Comparison of ENCODE assay signal across 24 cellular contexts in genomic region chr3:48797626-48798025, GRCh38. TPM values are rescaled to one million over a fixed set of nuclear protein-coding genes. Genes with fewer than 3 reads are reported as not detected.
DNase-seq lines count a peak whose midpoint lies in the region; ATAC-seq and TF ChIP-seq lines count a peak whose summit lies in the region.
"Had no signal": no experiment of that assay in that cellular context is flagged by ENCODE, and none has a peak within 500 bp of the region (broad histone marks: within the 10 kb centered on the region; RNA-seq: fewer than 3 reads in every experiment).

No MANE protein-coding gene starts in this region.

- no peak overlapping the region for H3K4me3 ChIP-seq in fibroblast of pulmonary artery (replicated peaks; ENCODE audit: low read depth, low read length)
- H3K4me3 ChIP-seq: A549, SK-N-MC had no signal

- H4K20me1 ChIP-seq in H9 (ENCODE audit: control insufficient read depth, insufficient read depth, insufficient read length), result no peaks in the 10 kb centered on the region

- no peaks in the 10 kb centered on the region for H3K23me2 ChIP-seq in H9 (ENCODE audit: insufficient read length, low read depth, low read length, poor library complexity, severe bottlenecking)

- no peak overlapping the region for H3K56ac ChIP-seq in H9 (ENCODE audit: insufficient read length, low read depth, low read length)

- no peaks in the 10 kb centered on the region for H3K79me1 ChIP-seq in H9 (ENCODE audit: insufficient read depth, low read depth, low read length, poor library complexity, severe bottlenecking)

- H4K8ac ChIP-seq in H9 (replicated peaks; ENCODE audit: insufficient read length, low read depth, low read length), result no peak overlapping the region

- peak overlapping the region; percentile 77 for H2BK120ac ChIP-seq in H9 (ENCODE audit: low read depth, low read length, poor library complexity, severe bottlenecking)

- no peak overlapping the region for H3K9ac ChIP-seq in H9 (ENCODE audit: extremely low read depth, insufficient read length, low read length)

- no peak overlapping the region for H3T11ph ChIP-seq in H9 (ENCODE audit: low read length)

- no peak overlapping the region for H2BK12ac ChIP-seq in H9 (ENCODE audit: insufficient read length, low read depth, low read length)

- DNase-seq in H9 (no peak), T-helper 17 cell (no peak), fibroblast of pulmonary artery (ENCODE audit: low read depth) (peak; percentile 16), WTC11 (ENCODE audit: low spot score) (no peak), NCI-H1092 (lab: John Stamatoyannopoulos, UW) (no peak), dedifferentiated amniotic fluid mesenchymal stem cell (ENCODE audit: extremely low spot score) (no peak)
- DNase-seq in naive thymus-derived CD8-positive, alpha-beta T cell, result no peak
- no peak for DNase-seq in activated CD8-positive, alpha-beta memory T cell treated with anti-CD3 and anti-CD28 coated beads, Interleukin-2, amount 50 U/mL, for 48 hours
- DNase-seq: BE2C, EL, GF-D8, H7, KG1, MV-4-11, NCI-H1417, NCI-H1694 treated with DMSO at 0.1 percent for 48 hours, NCI-H2081 treated with DMSO at 0.1 percent for 48 hours, NCI-H2171 treated with DMSO at 0.1 percent for 48 hours, NCI-H446 treated with DMSO at 0.1 percent for 48 hours, NCI-H526 treated with DMSO at 0.1 percent for 48 hours, OCI-M1, SHP77 treated with DMSO at 0.1 percent for 48 hours had no signal

- H2AK5ac ChIP-seq in H9 (ENCODE audit: insufficient read length, low read length), result no peak overlapping the region

- H4K5ac ChIP-seq in H9 (ENCODE audit: insufficient read length, low read depth, low read length), result no peak overlapping the region

- ATAC-seq in T-helper 17 cell (no peak), WTC11 (no peak)
- no peak for ATAC-seq in naive thymus-derived CD8-positive, alpha-beta T cell
- ATAC-seq: A549 had no signal

- no peak overlapping the region for H3K23ac ChIP-seq in H9 (ENCODE audit: insufficient read length, low read depth, low read length)

- no peaks in the 10 kb centered on the region for H3K4me1 Mint-ChIP-seq in H9
- H3K4me1 Mint-ChIP-seq in T-helper 17 cell, result peaks cover 9% of the 10 kb centered on the region
- H3K4me1 Mint-ChIP-seq in naive thymus-derived CD8-positive, alpha-beta T cell, result peaks cover 0 to 9% (median 2%) of the 10 kb centered on the region in 4 donors
- H3K4me1 Mint-ChIP-seq in WTC11, result no peaks in the 10 kb centered on the region

- H3K36me3 Mint-ChIP-seq in H9 (ENCODE audit: insufficient read depth in 1 of 3, low read depth in 3 of 3), result no peaks in the 10 kb centered on the region
- no peaks in the 10 kb centered on the region for H3K36me3 Mint-ChIP-seq in T-helper 17 cell (ENCODE audit: low read depth)
- peaks cover 0 to 27% (median 3%) of the 10 kb centered on the region in 3 donors for H3K36me3 Mint-ChIP-seq in naive thymus-derived CD8-positive, alpha-beta T cell
- no peaks in the 10 kb centered on the region for H3K36me3 Mint-ChIP-seq in WTC11

- H2BK15ac ChIP-seq in H9 (ENCODE audit: low read depth, low read length), result no peak overlapping the region

- H3K9me3 ChIP-seq in H9 (ENCODE audit: control insufficient read depth, low read depth, low read length) (no peaks in the 10 kb centered on the region), T-helper 17 cell (ENCODE audit: control insufficient read depth, low read length, poor library complexity, severe bottlenecking) (no peaks in the 10 kb centered on the region)
- H3K9me3 ChIP-seq: A549, BE2C had no signal

- POLR2A ChIA-PET in naive thymus-derived CD8-positive, alpha-beta T cell (lab: Charles Lee), result interaction anchor here (1.1 kb wide), 1 partner anchor 50 kb away, joined by 3 read pairs; the partner anchor contains the start of gene PRKAR2A
- POLR2A ChIA-PET in WTC11 (lab: Charles Lee), result no interaction called here

- H3K18ac ChIP-seq in H9 (ENCODE audit: insufficient read length, low read depth, low read length), result no peak overlapping the region

- no peak overlapping the region for H4K91ac ChIP-seq in H9 (ENCODE audit: insufficient read length, low read depth, low read length)

- CTCF ChIA-PET in WTC11 (lab: Charles Lee), result no interaction called here

- H2BK5ac ChIP-seq in H9 (ENCODE audit: insufficient read length, low read length), result no peak overlapping the region

- H3K27ac Mint-ChIP-seq in H9, result 0 out of 7 replicates have a peak overlapping the region, but pooled peaks of 1 of the 3 experiments have one; percentile 23
- peak overlapping the region; percentile 39 for H3K27ac Mint-ChIP-seq in T-helper 17 cell
- peak overlapping the region in 8 of 10 donors; percentile 10 to 80 (median 42) for H3K27ac Mint-ChIP-seq in naive thymus-derived CD8-positive, alpha-beta T cell
- no peak overlapping the region for H3K27ac Mint-ChIP-seq in WTC11

- no peaks in the 10 kb centered on the region for H3K4me1 ChIP-seq in H9 (ENCODE audit: insufficient read depth, low read length)
- H3K4me1 ChIP-seq: A549, BE2C had no signal

- peaks cover 2% of the 10 kb centered on the region; the same call in 1 of the 2 replicates for H3K27me3 Mint-ChIP-seq in H9 (ENCODE audit: low read depth)
- no peaks in the 10 kb centered on the region for H3K27me3 Mint-ChIP-seq in T-helper 17 cell
- H3K27me3 Mint-ChIP-seq in naive thymus-derived CD8-positive, alpha-beta T cell, result no peaks in the 10 kb centered on the region
- no peaks in the 10 kb centered on the region for H3K27me3 Mint-ChIP-seq in WTC11 (ENCODE audit: low read depth)

- no peaks in the 10 kb centered on the region for H3K27me3 ChIP-seq in H9 (ENCODE audit: insufficient read depth, low read length)
- H3K27me3 ChIP-seq: BE2C had no signal

- H3K9me3 Mint-ChIP-seq in H9 (no peaks in the 10 kb centered on the region), WTC11 (no peaks in the 10 kb centered on the region)
- no peaks in the 10 kb centered on the region for H3K9me3 Mint-ChIP-seq in naive thymus-derived CD8-positive, alpha-beta T cell

- TF ChIP-seq CTCF in H9 (conservative IDR thresholded peaks at IDR 0.05) (no peak), fibroblast of pulmonary artery (IDR thresholded peaks at IDR 0.05; ENCODE audit: low read length, missing control alignments) (no peak), WTC11 (IDR thresholded peaks at IDR 0.05) (no peak)

- no peak overlapping the region for H2BK20ac ChIP-seq in H9 (ENCODE audit: low read depth, low read length, poor library complexity, severe bottlenecking)

- H3K27ac ChIP-seq in H9 (ENCODE audit: insufficient read length, low read depth, low read length), result no peak overlapping the region
- H3K27ac ChIP-seq: A549, SK-N-MC had no signal

- no peak overlapping the region for H3K4ac ChIP-seq in H9 (ENCODE audit: low read depth, low read length)

- no CpG with 5 or more reads among the region's 2 CpGs for WGBS in H9 (ENCODE audit: extremely low coverage, insufficient read length, low lambda C conversion rate)

- H3K4me3 Mint-ChIP-seq in H9 (no peak overlapping the region), T-helper 17 cell (no peak overlapping the region), WTC11 (no peak overlapping the region)
- no peak overlapping the region for H3K4me3 Mint-ChIP-seq in naive thymus-derived CD8-positive, alpha-beta T cell

- no peak overlapping the region for H3K4me2 ChIP-seq in H9 (ENCODE audit: insufficient read depth, insufficient read length, low read length)
- H3K4me2 ChIP-seq: A549 had no signal

- no peak overlapping the region for H2AFZ ChIP-seq in H9 (ENCODE audit: low read length)

- no peaks in the 10 kb centered on the region for H3K79me2 ChIP-seq in H9 (ENCODE audit: insufficient read depth, low read length)

- no peak overlapping the region for H3K14ac ChIP-seq in H9 (ENCODE audit: insufficient read depth, low read length)

TF ChIP-seq in WTC11, 78 proteins besides CTCF, POLR2A, EP300 and RAD21:
- no peak for TF ChIP-seq GTF2I (CRISPR knock-in tag; conservative IDR thresholded peaks at IDR 0.05)
- TF ChIP-seq AFF4 (CRISPR knock-in tag; IDR thresholded peaks at IDR 0.05; ENCODE audit: borderline replicate concordance), result no peak
- TF ChIP-seq IRF1 (CRISPR knock-in tag; IDR thresholded peaks at IDR 0.05), result no peak
- TF ChIP-seq TCF7 (CRISPR knock-in tag; IDR thresholded peaks at IDR 0.05; ENCODE audit: low read depth), result no peak
- TF ChIP-seq KAT7 (CRISPR knock-in tag; IDR thresholded peaks at IDR 0.05; ENCODE audit: borderline replicate concordance), result no peak

RNA-seq across cellular contexts. Expression of gene PRKAR2A, which starts 50.0 kb away (rescaled TPM):
- total RNA-seq in H9 (2021) (38.7 and 39.1 TPM in 2 replicates), T-helper 17 cell (10 to 100 TPM; 30.8 to 40.4 TPM), WTC11 (2021) (45.1 to 57.2 TPM (median 47.2 TPM) in 3 replicates)
- 10 to 100 TPM; 37.3 to 40.5 TPM for total RNA-seq in naive thymus-derived CD8-positive, alpha-beta T cell
- 10 to 100 TPM; 10.3 to 14.0 (median 11.0) TPM for polyA plus RNA-seq in naive thymus-derived CD8-positive, alpha-beta T cell
